Comparison of ENCODE assay signal across 8 cellular contexts in the genomic region with DNA sequence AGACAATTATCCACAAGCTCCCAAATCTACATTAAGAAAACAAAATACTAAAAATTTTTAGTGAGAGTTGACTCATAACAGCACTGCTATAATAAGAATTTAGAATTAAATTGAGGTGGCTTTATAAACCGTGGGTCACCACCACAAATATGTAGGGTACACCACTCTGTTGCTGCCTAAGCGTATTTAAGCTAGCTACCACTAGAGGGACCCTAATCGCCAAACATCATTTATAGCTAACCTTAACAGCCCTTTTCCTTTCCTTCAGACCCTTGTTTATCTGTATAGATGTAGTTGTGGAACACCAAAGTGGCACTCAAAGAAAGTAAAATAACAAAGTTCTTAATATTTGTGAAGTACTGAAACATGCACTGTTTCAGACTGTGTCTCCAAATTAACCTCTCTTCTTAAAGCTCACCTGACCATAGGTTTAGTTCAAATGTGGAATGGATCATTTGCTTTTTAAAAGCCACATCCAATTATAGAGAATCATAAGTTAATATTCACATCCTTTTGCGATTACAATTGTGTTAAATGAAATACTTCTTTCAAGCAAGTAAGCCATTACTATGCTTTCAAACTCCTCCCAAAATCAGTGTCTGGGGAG.
DNase-seq lines count a peak whose midpoint lies in the region; ATAC-seq and FAIRE-seq lines count a peak whose summit lies in the region.

No MANE protein-coding gene starts in this region.

- no peak overlapping the region for H3K27ac Mint-ChIP-seq in activated T-cell treated with anti-CD3 and anti-CD28 coated beads, Interleukin-2, amount 50 U/mL, for 72 hours

- no peak overlapping the region for H3K4me3 Mint-ChIP-seq in activated T-cell treated with anti-CD3 and anti-CD28 coated beads, Interleukin-2, amount 50 U/mL, for 72 hours

- H3K27me3 ChIP-seq in H7 (ENCODE audit: control insufficient read depth, insufficient read depth, low read length): no peaks in the 10 kb centered on the region
- H3K27me3 ChIP-seq in endocrine pancreas (ENCODE audit: control insufficient read depth, insufficient read depth, low read length): no peaks in the 10 kb centered on the region

- H3K9me3 ChIP-seq in endocrine pancreas (ENCODE audit: control insufficient read depth, low read length): no peaks in the 10 kb centered on the region

- no peaks in the 10 kb centered on the region for H3K4me1 Mint-ChIP-seq in activated T-cell treated with anti-CD3 and anti-CD28 coated beads, Interleukin-2, amount 50 U/mL, for 72 hours (ENCODE audit: low read depth)

- H3K27me3 Mint-ChIP-seq in activated T-cell treated with anti-CD3 and anti-CD28 coated beads, Interleukin-2, amount 50 U/mL, for 72 hours (ENCODE audit: low read depth): peaks cover 8% of the 10 kb centered on the region

- H3K4me3 ChIP-seq in H7 (ENCODE audit: insufficient read depth, low read depth, low read length) (no peak overlapping the region), endocrine pancreas (ENCODE audit: control insufficient read depth, insufficient read depth, low read length) (peak overlapping the region; percentile 31)

- peaks cover 20% of the 10 kb centered on the region for H3K4me1 ChIP-seq in endocrine pancreas (ENCODE audit: control insufficient read depth, insufficient read depth, low read length)

- peak; percentile 81 for FAIRE-seq in RCC 7860 (lab: Jason Lieb, UNC)

- peak in 1 of 2 donors; percentile 22 for DNase-seq in activated T-cell treated with anti-CD3 and anti-CD28 coated beads, Interleukin-2, amount 50 U/mL, for 72 hours
- no peak for DNase-seq in activated T-cell treated with anti-CD3 and anti-CD28 coated beads, Interleukin-2, amount 50 U/mL, for 1 hour
- DNase-seq in H7 (peak; percentile 51), LHCN-M2 (ENCODE audit: low read depth) (peak; percentile 56), RCC 7860 (ENCODE audit: low spot score) (peak; percentile 56), midbrain (lab: John Stamatoyannopoulos, UW) (peak; percentile 65)
- DNase-seq in effector CD4-positive, alpha-beta T cell: no peak

- ATAC-seq in activated T-cell treated with anti-CD3 and anti-CD28 coated beads, Interleukin-2, amount 50 U/mL, for 72 hours (replicated peaks in 1 of 2): peak; percentile 68 to 71

- no peak overlapping the region for H3K9ac ChIP-seq in endocrine pancreas (ENCODE audit: control insufficient read depth, insufficient read depth, low read length)

- no peaks in the 10 kb centered on the region for H3K9me3 Mint-ChIP-seq in activated T-cell treated with anti-CD3 and anti-CD28 coated beads, Interleukin-2, amount 50 U/mL, for 72 hours

- H3K36me3 Mint-ChIP-seq in activated T-cell treated with anti-CD3 and anti-CD28 coated beads, Interleukin-2, amount 50 U/mL, for 72 hours (ENCODE audit: insufficient read depth in 2 of 2): no peaks in the 10 kb centered on the region

- H3K36me3 ChIP-seq in H7 (replicated peaks; ENCODE audit: control insufficient read depth, insufficient read depth, low read length) (no peaks in the 10 kb centered on the region), endocrine pancreas (ENCODE audit: control insufficient read depth, insufficient read depth, low read length) (no peaks in the 10 kb centered on the region)

Comparison
In these comparisons a context has a peak if more than half of its experiments do, and no peak if none do; other contexts are left out.
1. DNase-seq: peak in H7 (single experiment), LHCN-M2 (single experiment), RCC 7860 (single experiment) and midbrain (single experiment); none in activated T-cell treated with anti-CD3 and anti-CD28 coated beads, Interleukin-2, amount 50 U/mL, for 1 hour (single experiment) and effector CD4-positive, alpha-beta T cell (single experiment).